ENCODE assay signal across 9 cellular contexts in the genomic region with DNA sequence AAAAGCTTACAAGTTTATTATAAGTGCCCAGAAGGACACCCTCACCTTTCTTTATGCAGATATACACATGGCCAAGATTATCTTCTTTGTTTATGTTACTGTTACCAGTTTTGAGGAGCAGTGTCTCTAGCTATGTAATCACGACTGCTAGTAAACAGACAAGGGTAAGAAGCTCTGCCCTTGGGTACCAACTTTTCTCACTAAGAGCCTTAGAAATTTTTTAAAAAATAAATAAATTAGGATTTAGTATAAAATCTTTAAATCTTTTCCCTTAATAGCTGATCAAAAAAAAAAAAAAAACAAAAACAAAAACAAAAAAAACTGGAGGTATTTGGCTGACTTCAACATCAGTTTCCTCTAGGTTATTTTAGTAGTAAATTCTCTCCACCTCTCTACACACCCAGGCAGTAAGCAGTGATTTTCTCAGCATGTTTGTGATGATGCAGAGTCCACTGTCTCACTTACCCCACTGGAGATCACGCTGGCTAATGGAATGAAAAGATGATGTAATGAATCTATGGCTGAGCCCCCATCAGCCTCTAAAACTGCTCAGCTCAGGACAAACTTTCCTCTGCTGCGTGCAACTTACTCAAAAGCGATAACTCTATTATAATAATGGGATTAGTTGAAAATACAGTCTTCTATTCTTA.
A peak's percentile ranks its signal among the peaks of the same experiment; 100 is the strongest.
DNase-seq lines count a peak whose midpoint lies in the region; ATAC-seq and TF ChIP-seq lines count a peak whose summit lies in the region.
"Had no signal": no experiment of that assay in that cellular context is flagged by ENCODE, and none has a peak within 500 bp of the region (broad histone marks: within the 10 kb centered on the region; RNA-seq: fewer than 3 reads in every experiment).

No MANE protein-coding gene starts in this region.

- H3K36me3 Mint-ChIP-seq in WTC11 (no peaks in the 10 kb centered on the region), osteocyte (ENCODE audit: unreplicated experiment) (no peaks in the 10 kb centered on the region)

- 36 to 58% methylated on average over 3 to 4 of the region's 4 CpGs for WGBS in gastroesophageal sphincter (ENCODE audit: low coverage in 1 of 2), 2 donors

- H3K4me3 Mint-ChIP-seq in WTC11 = no peak overlapping the region
- H3K4me3 Mint-ChIP-seq in osteocyte (ENCODE audit: unreplicated experiment) = no peak overlapping the region

- POLR2A ChIA-PET in WTC11 (lab: Charles Lee) = interaction anchor here (0.7 to 1.5 kb wide), 2 partner anchors 76 to 126 kb away, joined by 3 to 4 read pairs; a partner anchor contains a TSS

- no peak for TF ChIP-seq EP300 in gastroesophageal sphincter (IDR thresholded peaks at IDR 0.05)

- H3K36me3 ChIP-seq in gastroesophageal sphincter = no peaks in the 10 kb centered on the region

- peaks cover 0 to 40% (median 3%) of the 10 kb centered on the region in 3 donors for H3K4me1 ChIP-seq in gastroesophageal sphincter

- H3K4me3 ChIP-seq in gastroesophageal sphincter = peak overlapping the region in 1 of 2 donors; percentile 22

- no peaks in the 10 kb centered on the region for H3K27me3 ChIP-seq in gastroesophageal sphincter

- H3K9me3 ChIP-seq in gastroesophageal sphincter = no peaks in the 10 kb centered on the region

- in situ Hi-C loops in G401 (cut with HindIII; ENCODE audit: low sequenced_read_pairs) = no loop called here

- TF ChIP-seq CTCF in WTC11 (IDR thresholded peaks at IDR 0.05) = no peak
- TF ChIP-seq CTCF in gastroesophageal sphincter (IDR thresholded peaks at IDR 0.05) = no peak
- no peak for TF ChIP-seq CTCF in osteocyte (IDR thresholded peaks at IDR 0.05)

- CTCF ChIA-PET in WTC11 (lab: Charles Lee) = interaction anchor here (1.5 kb wide), 1 partner anchor 75 kb away, joined by 4 read pairs; no protein-coding TSS in a partner anchor

- TF ChIP-seq POLR2A in gastroesophageal sphincter (IDR thresholded peaks at IDR 0.05) = no peak

- peak overlapping the region; percentile 78; the same call in 1 of the 2 replicates for H3K27ac Mint-ChIP-seq in WTC11
- H3K27ac Mint-ChIP-seq in osteocyte (ENCODE audit: unreplicated experiment) = peak overlapping the region; percentile 39

- H3K4me1 Mint-ChIP-seq in WTC11 = peaks cover 17% of the 10 kb centered on the region
- peaks cover 34% of the 10 kb centered on the region for H3K4me1 Mint-ChIP-seq in osteocyte (ENCODE audit: unreplicated experiment)

- ATAC-seq in WTC11 = peak; percentile 18; the same call in 1 of the 2 replicates
- peak; percentile 19 for ATAC-seq in gastroesophageal sphincter
- ATAC-seq in HG03175 (IDR thresholded peaks at IDR 0.05; ENCODE audit: unreplicated experiment) = no peak

- H3K9me3 Mint-ChIP-seq in WTC11 (no peaks in the 10 kb centered on the region), osteocyte (ENCODE audit: unreplicated experiment) (no peaks in the 10 kb centered on the region)

- DNase-seq in G401 (ENCODE audit: low spot score) (peak; percentile 22), WTC11 (ENCODE audit: low spot score) (no peak), osteocyte (ENCODE audit: extremely low spot score, unreplicated experiment) (no peak), pons (ENCODE audit: low spot score) (no peak)
- no peak for DNase-seq in activated CD4-positive, CD25-positive, alpha-beta regulatory T cell (lab: John Stamatoyannopoulos, UW)
- no peak for DNase-seq in activated effector memory CD4-positive, alpha-beta T cell treated with anti-CD3 and anti-CD28 coated beads, Interleukin-2, amount 50 U/mL, for 16 hours
- DNase-seq: stimulated activated CD4-positive, alpha-beta T cell treated with anti-CD3 and anti-CD28 coated beads, Interleukin-4, amount 100 ng/mL, for 1 hour had no signal

- no peak overlapping the region for H3K27ac ChIP-seq in gastroesophageal sphincter

- H3K27me3 Mint-ChIP-seq in WTC11 (ENCODE audit: low read depth) (no peaks in the 10 kb centered on the region), osteocyte (ENCODE audit: unreplicated experiment) (no peaks in the 10 kb centered on the region)

TF ChIP-seq in WTC11, 78 proteins besides CTCF, POLR2A, EP300 and RAD21 (continues in another document):
- TF ChIP-seq SOX15 (CRISPR knock-in tag; IDR thresholded peaks at IDR 0.05) (no peak), ZBTB21 (CRISPR knock-in tag; IDR thresholded peaks at IDR 0.05; ENCODE audit: borderline replicate concordance) (no peak), GRHL2 (CRISPR knock-in tag; IDR thresholded peaks at IDR 0.05; ENCODE audit: insufficient replicate concordance, severe bottlenecking) (no peak), OVOL2 (CRISPR knock-in tag; IDR thresholded peaks at IDR 0.05; ENCODE audit: borderline replicate concordance) (no peak), ZNF138 (CRISPR knock-in tag; conservative IDR thresholded peaks at IDR 0.05) (no peak), CREM (CRISPR knock-in tag; IDR thresholded peaks at IDR 0.05) (no peak), IRF2 (CRISPR knock-in tag; IDR thresholded peaks at IDR 0.05; ENCODE audit: borderline replicate concordance, low read depth) (no peak), FOXJ3 (CRISPR knock-in tag; IDR thresholded peaks at IDR 0.05; ENCODE audit: borderline replicate concordance) (no peak), MYBL2 (CRISPR knock-in tag; IDR thresholded peaks at IDR 0.05) (no peak)
- TF ChIP-seq, protein P1, sequence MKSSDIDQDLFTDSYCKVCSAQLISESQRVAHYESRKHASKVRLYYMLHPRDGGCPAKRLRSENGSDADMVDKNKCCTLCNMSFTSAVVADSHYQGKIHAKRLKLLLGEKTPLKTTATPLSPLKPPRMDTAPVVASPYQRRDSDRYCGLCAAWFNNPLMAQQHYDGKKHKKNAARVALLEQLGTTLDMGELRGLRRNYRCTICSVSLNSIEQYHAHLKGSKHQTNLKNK (CRISPR knock-in tag; IDR thresholded peaks at IDR 0.05) = no peak
- TF ChIP-seq, protein P2, sequence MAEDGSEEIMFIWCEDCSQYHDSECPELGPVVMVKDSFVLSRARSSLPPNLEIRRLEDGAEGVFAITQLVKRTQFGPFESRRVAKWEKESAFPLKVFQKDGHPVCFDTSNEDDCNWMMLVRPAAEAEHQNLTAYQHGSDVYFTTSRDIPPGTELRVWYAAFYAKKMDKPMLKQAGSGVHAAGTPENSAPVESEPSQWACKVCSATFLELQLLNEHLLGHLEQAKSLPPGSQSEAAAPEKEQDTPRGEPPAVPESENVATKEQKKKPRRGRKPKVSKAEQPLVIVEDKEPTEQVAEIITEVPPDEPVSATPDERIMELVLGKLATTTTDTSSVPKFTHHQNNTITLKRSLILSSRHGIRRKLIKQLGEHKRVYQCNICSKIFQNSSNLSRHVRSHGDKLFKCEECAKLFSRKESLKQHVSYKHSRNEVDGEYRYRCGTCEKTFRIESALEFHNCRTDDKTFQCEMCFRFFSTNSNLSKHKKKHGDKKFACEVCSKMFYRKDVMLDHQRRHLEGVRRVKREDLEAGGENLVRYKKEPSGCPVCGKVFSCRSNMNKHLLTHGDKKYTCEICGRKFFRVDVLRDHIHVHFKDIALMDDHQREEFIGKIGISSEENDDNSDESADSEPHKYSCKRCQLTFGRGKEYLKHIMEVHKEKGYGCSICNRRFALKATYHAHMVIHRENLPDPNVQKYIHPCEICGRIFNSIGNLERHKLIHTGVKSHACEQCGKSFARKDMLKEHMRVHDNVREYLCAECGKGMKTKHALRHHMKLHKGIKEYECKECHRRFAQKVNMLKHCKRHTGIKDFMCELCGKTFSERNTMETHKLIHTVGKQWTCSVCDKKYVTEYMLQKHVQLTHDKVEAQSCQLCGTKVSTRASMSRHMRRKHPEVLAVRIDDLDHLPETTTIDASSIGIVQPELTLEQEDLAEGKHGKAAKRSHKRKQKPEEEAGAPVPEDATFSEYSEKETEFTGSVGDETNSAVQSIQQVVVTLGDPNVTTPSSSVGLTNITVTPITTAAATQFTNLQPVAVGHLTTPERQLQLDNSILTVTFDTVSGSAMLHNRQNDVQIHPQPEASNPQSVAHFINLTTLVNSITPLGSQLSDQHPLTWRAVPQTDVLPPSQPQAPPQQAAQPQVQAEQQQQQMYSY (CRISPR knock-in tag; IDR thresholded peaks at IDR 0.05) = no peak
- TF ChIP-seq, protein P3, sequence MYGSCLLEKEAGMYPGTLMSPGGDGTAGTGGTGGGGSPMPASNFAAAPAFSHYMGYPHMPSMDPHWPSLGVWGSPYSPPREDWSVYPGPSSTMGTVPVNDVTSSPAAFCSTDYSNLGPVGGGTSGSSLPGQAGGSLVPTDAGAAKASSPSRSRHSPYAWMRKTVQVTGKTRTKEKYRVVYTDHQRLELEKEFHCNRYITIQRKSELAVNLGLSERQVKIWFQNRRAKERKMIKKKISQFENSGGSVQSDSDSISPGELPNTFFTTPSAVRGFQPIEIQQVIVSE (CRISPR knock-in tag; IDR thresholded peaks at IDR 0.05; ENCODE audit: borderline replicate concordance) = no peak
- TF ChIP-seq, protein P4, sequence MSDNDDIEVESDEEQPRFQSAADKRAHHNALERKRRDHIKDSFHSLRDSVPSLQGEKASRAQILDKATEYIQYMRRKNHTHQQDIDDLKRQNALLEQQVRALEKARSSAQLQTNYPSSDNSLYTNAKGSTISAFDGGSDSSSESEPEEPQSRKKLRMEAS (CRISPR knock-in tag; IDR thresholded peaks at IDR 0.05) = no peak
- TF ChIP-seq, protein P5, sequence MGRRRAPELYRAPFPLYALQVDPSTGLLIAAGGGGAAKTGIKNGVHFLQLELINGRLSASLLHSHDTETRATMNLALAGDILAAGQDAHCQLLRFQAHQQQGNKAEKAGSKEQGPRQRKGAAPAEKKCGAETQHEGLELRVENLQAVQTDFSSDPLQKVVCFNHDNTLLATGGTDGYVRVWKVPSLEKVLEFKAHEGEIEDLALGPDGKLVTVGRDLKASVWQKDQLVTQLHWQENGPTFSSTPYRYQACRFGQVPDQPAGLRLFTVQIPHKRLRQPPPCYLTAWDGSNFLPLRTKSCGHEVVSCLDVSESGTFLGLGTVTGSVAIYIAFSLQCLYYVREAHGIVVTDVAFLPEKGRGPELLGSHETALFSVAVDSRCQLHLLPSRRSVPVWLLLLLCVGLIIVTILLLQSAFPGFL (CRISPR knock-in tag; IDR thresholded peaks at IDR 0.05; ENCODE audit: borderline replicate concordance) = no peak
- TF ChIP-seq, protein P6, sequence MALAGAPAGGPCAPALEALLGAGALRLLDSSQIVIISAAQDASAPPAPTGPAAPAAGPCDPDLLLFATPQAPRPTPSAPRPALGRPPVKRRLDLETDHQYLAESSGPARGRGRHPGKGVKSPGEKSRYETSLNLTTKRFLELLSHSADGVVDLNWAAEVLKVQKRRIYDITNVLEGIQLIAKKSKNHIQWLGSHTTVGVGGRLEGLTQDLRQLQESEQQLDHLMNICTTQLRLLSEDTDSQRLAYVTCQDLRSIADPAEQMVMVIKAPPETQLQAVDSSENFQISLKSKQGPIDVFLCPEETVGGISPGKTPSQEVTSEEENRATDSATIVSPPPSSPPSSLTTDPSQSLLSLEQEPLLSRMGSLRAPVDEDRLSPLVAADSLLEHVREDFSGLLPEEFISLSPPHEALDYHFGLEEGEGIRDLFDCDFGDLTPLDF (CRISPR knock-in tag; IDR thresholded peaks at IDR 0.05) = no peak
